In the genomic region with DNA sequence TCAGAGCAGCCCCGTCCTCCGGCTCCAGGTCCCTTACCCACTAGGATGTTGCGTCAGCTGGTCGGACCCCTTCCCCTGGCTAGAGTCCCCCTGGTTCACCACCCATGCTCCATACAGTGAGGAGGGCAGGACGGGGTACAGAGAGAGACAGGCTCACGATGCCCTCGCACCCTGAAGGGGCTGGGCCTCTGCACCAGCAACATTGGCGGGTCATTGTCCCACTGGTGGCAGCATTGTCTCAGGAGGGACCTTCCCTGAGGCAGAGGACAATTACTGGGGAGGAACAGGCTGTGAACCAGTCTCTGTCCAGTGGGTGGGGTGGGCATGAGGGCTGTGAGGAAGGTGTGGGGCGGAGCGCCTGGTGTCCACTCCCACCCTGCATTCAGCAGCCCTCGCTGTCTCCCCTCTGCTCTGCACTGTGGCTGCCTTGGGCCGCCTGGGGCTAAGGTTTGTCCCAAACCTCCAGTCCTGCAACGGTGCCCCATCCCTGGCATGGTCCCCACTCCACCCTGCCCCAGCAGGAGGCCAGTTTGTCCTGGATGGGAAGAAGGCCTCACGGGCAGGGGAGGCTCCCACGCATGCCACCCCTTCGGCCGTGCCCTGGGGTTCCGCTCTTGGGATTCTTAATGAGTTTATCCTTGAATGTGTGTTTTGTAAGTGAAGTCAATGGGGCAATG, we compare ENCODE assay signal across 14 cellular contexts. TPM values are rescaled to one million over a fixed set of nuclear protein-coding genes. Genes with fewer than 3 reads are reported as not detected.
A peak's percentile ranks its signal among the peaks of the same experiment; 100 is the strongest.
DNase-seq lines count a peak whose midpoint lies in the region; TF ChIP-seq lines count a peak whose summit lies in the region.
"Had no signal": no experiment of that assay in that cellular context is flagged by ENCODE, and none has a peak within 500 bp of the region (broad histone marks: within the 10 kb centered on the region; RNA-seq: fewer than 3 reads in every experiment).

No MANE protein-coding gene starts in this region.

- no peak overlapping the region for H3K4me3 ChIP-seq in liver (ENCODE audit: low read depth in 1 of 3, low read length in 3 of 3)
- H3K4me3 ChIP-seq in stomach, result no peak overlapping the region
- no peak overlapping the region for H3K4me3 ChIP-seq in neural progenitor cell
- H3K4me3 ChIP-seq: A549 had no signal

- H3K27me3 ChIP-seq in liver (ENCODE audit: control insufficient read depth in 4 of 4, insufficient read depth in 4 of 4, low read length in 3 of 4) (no peaks in the 10 kb centered on the region), stomach (no peaks in the 10 kb centered on the region), neural progenitor cell (no peaks in the 10 kb centered on the region)

- DNase-seq in activated CD4-positive, alpha-beta T cell treated with anti-CD3 and anti-CD28 coated beads, Interleukin-2, amount 10 ng/mL, durations not matched to agents 7 days and 5 days, result peak; percentile 4
- DNase-seq in activated CD4-positive, alpha-beta T cell treated with anti-CD3 and anti-CD28 coated beads, Interleukin-2, amount 50 U/mL, for 1 hour, result no peak
- DNase-seq in activated T-helper 2 cell treated with anti-CD3 and anti-CD28 coated beads, Interferon-gamma antibody, Interleukin-2, Interleukin-4, amounts not matched to agents 10 μg/mL and 5 μg/mL and 100 μg/mL, durations not matched to agents 14 hours and 24 hours and 36 hours (ENCODE audit: low spot score), result peak; percentile 2
- DNase-seq in stomach (peak; percentile 21), NCI-H2029 (lab: John Stamatoyannopoulos, UW) (no peak), neural progenitor cell (ENCODE audit: low spot score) (no peak), HCEC 1CT (no peak)
- DNase-seq: amniotic stem cell, immature natural killer cell, NCI-H1694 treated with DMSO at 0.1 percent for 48 hours, NCI-H748 treated with DMSO at 0.1 percent for 48 hours, SHP77 treated with DMSO at 0.1 percent for 48 hours had no signal

- no peak for TF ChIP-seq RAD21 in liver (IDR thresholded peaks at IDR 0.05)

- intact Hi-C loops in activated T-helper 2 cell treated with anti-CD3 and anti-CD28 coated beads, Interferon-gamma antibody, Interleukin-2, Interleukin-4, amounts not matched to agents 10 μg/mL and 5 μg/mL and 100 μg/mL, durations not matched to agents 14 hours and 24 hours and 36 hours (cut with micrococcal nuclease), result no loop called here
- intact Hi-C loops in stomach (cut with DNase I; ENCODE audit: low total_unique reads), result no loop called here

- 97% methylated on average over 18 of the region's 18 CpGs for WGBS in liver
- WGBS in stomach, 5 donors, result 93 to 98% (median 96%) methylated on average over 10 to 18 of the region's 18 CpGs

- H3K36me3 ChIP-seq in liver (ENCODE audit: control insufficient read depth in 4 of 4, insufficient read depth in 3 of 4, low read depth in 1 of 4, low read length in 3 of 4) (no peaks in the 10 kb centered on the region), stomach (no peaks in the 10 kb centered on the region), neural progenitor cell (no peaks in the 10 kb centered on the region)

- no peak for TF ChIP-seq POLR2A in stomach (IDR thresholded peaks at IDR 0.05)

- no peak overlapping the region for H2AFZ ChIP-seq in neural progenitor cell (replicated peaks)

- H3K27ac Mint-ChIP-seq in activated CD4-positive, alpha-beta T cell treated with anti-CD3 and anti-CD28 coated beads, Interleukin-2, amount 10 ng/mL, durations not matched to agents 7 days and 5 days, result peak overlapping the region; percentile 77
- no peak overlapping the region for H3K27ac Mint-ChIP-seq in activated T-helper 2 cell treated with anti-CD3 and anti-CD28 coated beads, Interferon-gamma antibody, Interleukin-2, Interleukin-4, amounts not matched to agents 10 μg/mL and 5 μg/mL and 100 μg/mL, durations not matched to agents 14 hours and 24 hours and 36 hours
- H3K27ac Mint-ChIP-seq in neural progenitor cell, result no peak overlapping the region
- H3K27ac Mint-ChIP-seq: immature natural killer cell had no signal

- H3K4me3 Mint-ChIP-seq in activated CD4-positive, alpha-beta T cell treated with anti-CD3 and anti-CD28 coated beads, Interleukin-2, amount 10 ng/mL, durations not matched to agents 7 days and 5 days, result no peak overlapping the region
- H3K4me3 Mint-ChIP-seq in activated T-helper 2 cell treated with anti-CD3 and anti-CD28 coated beads, Interferon-gamma antibody, Interleukin-2, Interleukin-4, amounts not matched to agents 10 μg/mL and 5 μg/mL and 100 μg/mL, durations not matched to agents 14 hours and 24 hours and 36 hours (ENCODE audit: low read depth), result no peak overlapping the region
- no peak overlapping the region for H3K4me3 Mint-ChIP-seq in neural progenitor cell
- H3K4me3 Mint-ChIP-seq: immature natural killer cell had no signal

- no peak overlapping the region for H3K9ac ChIP-seq in liver (ENCODE audit: low read depth in 1 of 2, low read length in 2 of 2)
- H3K9ac ChIP-seq in neural progenitor cell, result no peak overlapping the region

- no peak for TF ChIP-seq CTCF in liver (IDR thresholded peaks at IDR 0.05; ENCODE audit: low read depth, low read length, missing input control)
- no peak for TF ChIP-seq CTCF in stomach (IDR thresholded peaks at IDR 0.05)
- TF ChIP-seq CTCF in neural progenitor cell (IDR thresholded peaks at IDR 0.05), result no peak

- H3K9me3 ChIP-seq in liver (ENCODE audit: control insufficient read depth in 4 of 4, low read length in 3 of 4), result no peaks in the 10 kb centered on the region
- H3K9me3 ChIP-seq in stomach, result no peaks in the 10 kb centered on the region
- H3K9me3 ChIP-seq in neural progenitor cell (ENCODE audit: low read depth), result no peaks in the 10 kb centered on the region
- H3K9me3 ChIP-seq: A549 had no signal

- H3K36me3 Mint-ChIP-seq in activated CD4-positive, alpha-beta T cell treated with anti-CD3 and anti-CD28 coated beads, Interleukin-2, amount 10 ng/mL, durations not matched to agents 7 days and 5 days (ENCODE audit: low read depth), result no peaks in the 10 kb centered on the region
- H3K36me3 Mint-ChIP-seq in activated T-helper 2 cell treated with anti-CD3 and anti-CD28 coated beads, Interferon-gamma antibody, Interleukin-2, Interleukin-4, amounts not matched to agents 10 μg/mL and 5 μg/mL and 100 μg/mL, durations not matched to agents 14 hours and 24 hours and 36 hours (ENCODE audit: low read depth), result no peaks in the 10 kb centered on the region
- H3K36me3 Mint-ChIP-seq in neural progenitor cell, result no peaks in the 10 kb centered on the region
- H3K36me3 Mint-ChIP-seq: immature natural killer cell had no signal

- H3K4me1 ChIP-seq in liver (ENCODE audit: control insufficient read depth in 4 of 4, insufficient read depth in 4 of 4, low read length in 3 of 4) (peaks cover 5 to 24% (median 16%) of the 10 kb centered on the region in 4 donors), stomach (peaks cover 0 to 15% (median 9%) of the 10 kb centered on the region in 4 donors), neural progenitor cell (peaks cover 8% of the 10 kb centered on the region)
- H3K4me1 ChIP-seq: A549 had no signal

- CTCF ChIA-PET in activated CD4-positive, alpha-beta T cell treated with anti-CD3 and anti-CD28 coated beads, Interleukin-2, amount 10 ng/mL, durations not matched to agents 7 days and 5 days (lab: Charles Lee), result interaction anchor here (0.9 to 1.4 kb wide), 3 partner anchors 12 to 209 kb away, joined by 3 to 5 read pairs (median 3); no protein-coding TSS in a partner anchor

- no peak overlapping the region for H3K4me2 ChIP-seq in neural progenitor cell
- H3K4me2 ChIP-seq: A549 had no signal

- no peak for TF ChIP-seq EP300 in stomach (IDR thresholded peaks at IDR 0.05)

- peak overlapping the region; percentile 73 to 81 for H3K27ac ChIP-seq in liver (ENCODE audit: low read depth in 1 of 2, low read length in 2 of 2)
- no peak overlapping the region for H3K27ac ChIP-seq in stomach
- H3K27ac ChIP-seq in neural progenitor cell, result no peak overlapping the region

- H3K79me2 ChIP-seq in neural progenitor cell (ENCODE audit: low read depth), result no peaks in the 10 kb centered on the region

- H3F3A ChIP-seq in neural progenitor cell (ENCODE audit: low read depth), result no peaks in the 10 kb centered on the region

- POLR2A ChIA-PET in activated CD4-positive, alpha-beta T cell treated with anti-CD3 and anti-CD28 coated beads, Interleukin-2, amount 10 ng/mL, durations not matched to agents 7 days and 5 days (lab: Charles Lee), result no interaction called here

- H3K4me1 Mint-ChIP-seq in activated CD4-positive, alpha-beta T cell treated with anti-CD3 and anti-CD28 coated beads, Interleukin-2, amount 10 ng/mL, durations not matched to agents 7 days and 5 days, result peaks cover 22% of the 10 kb centered on the region
- H3K4me1 Mint-ChIP-seq in activated T-helper 2 cell treated with anti-CD3 and anti-CD28 coated beads, Interferon-gamma antibody, Interleukin-2, Interleukin-4, amounts not matched to agents 10 μg/mL and 5 μg/mL and 100 μg/mL, durations not matched to agents 14 hours and 24 hours and 36 hours (ENCODE audit: low read depth), result peaks cover 7% of the 10 kb centered on the region
- peaks cover 32% of the 10 kb centered on the region for H3K4me1 Mint-ChIP-seq in neural progenitor cell

- no peaks in the 10 kb centered on the region for H3K27me3 Mint-ChIP-seq in activated CD4-positive, alpha-beta T cell treated with anti-CD3 and anti-CD28 coated beads, Interleukin-2, amount 10 ng/mL, durations not matched to agents 7 days and 5 days
- H3K27me3 Mint-ChIP-seq in activated T-helper 2 cell treated with anti-CD3 and anti-CD28 coated beads, Interferon-gamma antibody, Interleukin-2, Interleukin-4, amounts not matched to agents 10 μg/mL and 5 μg/mL and 100 μg/mL, durations not matched to agents 14 hours and 24 hours and 36 hours (ENCODE audit: low read depth), result no peaks in the 10 kb centered on the region
- H3K27me3 Mint-ChIP-seq in neural progenitor cell (ENCODE audit: insufficient read depth, low read depth), result peaks cover 8% of the 10 kb centered on the region

- no peaks in the 10 kb centered on the region for H3K9me3 Mint-ChIP-seq in activated CD4-positive, alpha-beta T cell treated with anti-CD3 and anti-CD28 coated beads, Interleukin-2, amount 10 ng/mL, durations not matched to agents 7 days and 5 days
- no peaks in the 10 kb centered on the region for H3K9me3 Mint-ChIP-seq in activated T-helper 2 cell treated with anti-CD3 and anti-CD28 coated beads, Interferon-gamma antibody, Interleukin-2, Interleukin-4, amounts not matched to agents 10 μg/mL and 5 μg/mL and 100 μg/mL, durations not matched to agents 14 hours and 24 hours and 36 hours
- H3K9me3 Mint-ChIP-seq in neural progenitor cell, result no peaks in the 10 kb centered on the region
- H3K9me3 Mint-ChIP-seq: immature natural killer cell had no signal

- H4K20me1 ChIP-seq in neural progenitor cell (ENCODE audit: low read depth), result no peaks in the 10 kb centered on the region

RNA-seq across cellular contexts. Expression of gene KLF13, which starts 48.0 kb away (rescaled TPM):
- 100 to 1,000 TPM; 235 to 264 TPM for total RNA-seq in activated CD4-positive, alpha-beta T cell treated with anti-CD3 and anti-CD28 coated beads, Interleukin-2, amount 10 ng/mL, durations not matched to agents 7 days and 5 days
- 127 and 132 TPM in 2 replicates for total RNA-seq in activated T-helper 2 cell treated with anti-CD3 and anti-CD28 coated beads, Interferon-gamma antibody, Interleukin-2, Interleukin-4, amounts not matched to agents 10 μg/mL and 5 μg/mL and 100 μg/mL, durations not matched to agents 14 hours and 24 hours and 36 hours
- total RNA-seq in liver (10 to 100 TPM; 64.6 to 77.1 TPM), stomach (10 to 100 TPM in 4 of 5 donors, 1 to 10 TPM in 1; 9.3 to 74.0 (median 38.8) TPM), neural progenitor cell (ENCODE audit: low replicate concordance) (11.9 and 25.1 TPM in 2 replicates)
- polyA plus RNA-seq in liver (10 to 100 TPM; 17.4 to 50.5 TPM), stomach (10 to 100 TPM; 23.0 to 30.7 (median 24.3) TPM)

Comparison
In these comparisons a context has a peak if more than half of its experiments do, and no peak if none do; other contexts are left out.
1. DNase-seq: peak in activated CD4-positive, alpha-beta T cell treated with anti-CD3 and anti-CD28 coated beads, Interleukin-2, amount 10 ng/mL, durations not matched to agents 7 days and 5 days (single experiment), activated T-helper 2 cell treated with anti-CD3 and anti-CD28 coated beads, Interferon-gamma antibody, Interleukin-2, Interleukin-4, amounts not matched to agents 10 μg/mL and 5 μg/mL and 100 μg/mL, durations not matched to agents 14 hours and 24 hours and 36 hours (single experiment) and stomach (single experiment); none in activated CD4-positive, alpha-beta T cell treated with anti-CD3 and anti-CD28 coated beads, Interleukin-2, amount 50 U/mL, for 1 hour (single experiment), NCI-H2029 (single experiment), neural progenitor cell (single experiment) and HCEC 1CT (single experiment).
2. H3K27ac ChIP-seq: peak in liver (2 of 2); none in stomach (0 of 5) and neural progenitor cell (single experiment).